28 cellular contexts compared by ENCODE assay signal in the genomic region with DNA sequence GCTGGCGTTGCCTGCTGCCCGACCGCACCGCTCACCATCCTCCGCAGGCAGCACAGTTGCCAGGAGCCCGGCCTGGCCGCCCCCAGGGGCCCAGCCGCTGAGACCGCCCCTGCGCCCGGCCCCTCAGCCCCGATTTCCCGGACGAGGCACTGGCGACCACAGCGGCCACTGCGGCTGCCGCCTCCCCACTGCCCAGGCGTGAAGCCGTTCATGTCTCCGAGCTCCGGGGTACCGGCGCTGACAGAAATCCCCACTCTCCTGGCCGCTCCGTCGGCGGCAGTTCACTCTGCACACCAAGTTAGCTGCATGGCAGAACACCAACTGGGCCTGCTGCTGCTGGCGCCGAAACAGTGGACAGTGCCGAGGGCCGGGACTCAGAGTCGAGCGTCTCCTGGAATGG.
"Had no signal": no experiment of that assay in that cellular context is flagged by ENCODE, and none has a peak within 500 bp of the region (broad histone marks: within the 10 kb centered on the region; RNA-seq: fewer than 3 reads in every experiment).

No MANE protein-coding gene starts in this region.

- ATAC-seq: activated T-cell treated with anti-CD3 and anti-CD28 coated beads, Interleukin-2, amount 50 U/mL, for 4 hours; PC-3 had no signal

- H3K27me3 ChIP-seq: Peyer's patch had no signal

- H3K9ac ChIP-seq: KMS-11 had no signal

- FAIRE-seq: bronchial epithelial cell had no signal

- H3K27ac Mint-ChIP-seq: activated CD4-positive, alpha-beta memory T cell treated with anti-CD3 and anti-CD28 coated beads for 36 hours; activated naive CD4-positive, alpha-beta T cell treated with anti-CD3 and anti-CD28 coated beads, Interleukin-2, amount 50 U/mL, for 24 hours; activated naive CD8-positive, alpha-beta T cell treated with anti-CD3 and anti-CD28 coated beads, Interleukin-2, amount 10 ng/mL, durations not matched to agents 7 days and 5 days; activated T-helper 1 cell treated with anti-CD3 and anti-CD28 coated beads, Interleukin-12 subunit alpha, Interleukin-12 subunit beta, Interleukin-2, Interleukin-4 antibody, amounts not matched to agents 30 ng/mL and 10 ng/mL and 1 ng/mL, durations not matched to agents 14 hours and 24 hours and 36 hours; brain had no signal

- H3K4me3 ChIP-seq: Peyer's patch had no signal

- H3K9me3 Mint-ChIP-seq: activated naive CD8-positive, alpha-beta T cell treated with anti-CD3 and anti-CD28 coated beads, Interleukin-2, amount 10 ng/mL, durations not matched to agents 7 days and 5 days; activated T-cell treated with anti-CD3 and anti-CD28 coated beads, Interleukin-2, amount 50 U/mL, for 4 hours had no signal

- H3K27me3 Mint-ChIP-seq: activated CD4-positive, alpha-beta memory T cell treated with anti-CD3 and anti-CD28 coated beads for 36 hours; activated naive CD4-positive, alpha-beta T cell treated with anti-CD3 and anti-CD28 coated beads, Interleukin-2, amount 50 U/mL, for 24 hours; activated naive CD8-positive, alpha-beta T cell treated with anti-CD3 and anti-CD28 coated beads, Interleukin-2, amount 10 ng/mL, durations not matched to agents 7 days and 5 days; brain had no signal

- H3K9me3 ChIP-seq: Peyer's patch had no signal

- H3K4me3 Mint-ChIP-seq: activated CD4-positive, alpha-beta memory T cell treated with anti-CD3 and anti-CD28 coated beads for 36 hours; activated naive CD4-positive, alpha-beta T cell treated with anti-CD3 and anti-CD28 coated beads, Interleukin-2, amount 50 U/mL, for 24 hours; activated naive CD8-positive, alpha-beta T cell treated with anti-CD3 and anti-CD28 coated beads, Interleukin-2, amount 10 ng/mL, durations not matched to agents 7 days and 5 days; activated T-cell treated with anti-CD3 and anti-CD28 coated beads, Interleukin-2, amount 50 U/mL, for 4 hours; activated T-helper 1 cell treated with anti-CD3 and anti-CD28 coated beads, Interleukin-12 subunit alpha, Interleukin-12 subunit beta, Interleukin-2, Interleukin-4 antibody, amounts not matched to agents 30 ng/mL and 10 ng/mL and 1 ng/mL, durations not matched to agents 14 hours and 24 hours and 36 hours; brain had no signal

- DNase-seq: activated CD4-positive, alpha-beta memory T cell treated with anti-CD3 and anti-CD28 coated beads for 36 hours; activated CD4-positive, alpha-beta T cell treated with anti-CD3 and anti-CD28 coated beads, Interleukin-2, amount 50 U/mL, for 1 hour; activated CD8-positive, alpha-beta memory T cell treated with anti-CD3 and anti-CD28 coated beads, Interleukin-2, amount 50 U/mL, for 4 hours; activated effector memory CD4-positive, alpha-beta T cell treated with Interleukin-2 at 50 U/mL for 16 hours; activated naive CD4-positive, alpha-beta T cell treated with Interleukin-2 at 50 U/mL for 16 hours; activated naive CD8-positive, alpha-beta T cell treated with anti-CD3 and anti-CD28 coated beads, Interleukin-2, amount 10 ng/mL, durations not matched to agents 7 days and 5 days; activated T-cell treated with anti-CD3 and anti-CD28 coated beads for 4 hours; activated T-cell treated with anti-CD3 and anti-CD28 coated beads, Interleukin-2, amount 50 U/mL, for 4 hours; caudate nucleus; MM.1S; MV-4-11; NCI-H1092; NCI-H1436 treated with DMSO at 0.1 percent for 48 hours; NCI-H1694 treated with DMSO at 0.1 percent for 48 hours; NCI-H2029; NCI-H345; NCI-H526; NCI-H748 treated with DMSO at 0.1 percent for 48 hours; NK-92 treated with Interleukin-12 subunit alpha and Interleukin-12 subunit beta, amount 100 ng/mL, for 24 hours; PC-3; Peyer's patch; RPMI8226; T1000 had no signal

- H3K27ac ChIP-seq: KMS-11, Peyer's patch had no signal
